ENCODE assay signal across 8 cellular contexts in genomic region chr7:95772298-95772770, GRCh38. TPM values are rescaled to one million over a fixed set of nuclear protein-coding genes. Genes with fewer than 3 reads are reported as not detected.
DNase-seq lines count a peak whose midpoint lies in the region; ATAC-seq and TF ChIP-seq lines count a peak whose summit lies in the region.

Gene DYNC1I1, plus strand, starts transcription at chr7:95772554. Its CDS starts 32,176 bp downstream, at chr7:95804730.

- no peaks in the 10 kb centered on the region for H3K27me3 ChIP-seq in uterus

- no peaks in the 10 kb centered on the region for H3K9me3 ChIP-seq in uterus

- no peaks in the 10 kb centered on the region for H3K36me3 ChIP-seq in uterus

- no peak for TF ChIP-seq CTCF in uterus (IDR thresholded peaks at IDR 0.05)

- intact Hi-C loops in head of caudate nucleus (cut with DNase I) (no loop called here), uterus (cut with DNase I; ENCODE audit: low total_unique reads) (no loop called here)

- H3K4me1 ChIP-seq in uterus, result no peaks in the 10 kb centered on the region

- peak; percentile 75 for DNase-seq in COLO829 (ENCODE audit: low spot score)
- peak; percentile 19 for DNase-seq in NCI-H524 treated with DMSO at 0.1 percent for 48 hours (lab: John Stamatoyannopoulos, UW)
- peak; percentile 12 for DNase-seq in activated naive CD4-positive, alpha-beta T cell treated with anti-CD3 and anti-CD28 coated beads, Interleukin-2, amount 50 U/mL, for 16 hours
- DNase-seq in head of caudate nucleus, result peak; percentile 53 to 92 (median 84)
- DNase-seq in nucleus accumbens (lab: John Stamatoyannopoulos, UW), result peak in 52 of 56 donors; percentile 13 to 82 (median 60)
- DNase-seq in uterus, result peak; percentile 27 to 63

- peak; percentile 92 for ATAC-seq in GM19397 (IDR thresholded peaks at IDR 0.05; ENCODE audit: unreplicated experiment)
- ATAC-seq in HG03378 (IDR thresholded peaks at IDR 0.05; ENCODE audit: unreplicated experiment), result peak; percentile 73

- peak within 1 kb of the TSS; percentile 55 to 62 for H3K4me3 ChIP-seq in uterus

- H3K27ac ChIP-seq in uterus, result no peak within 1 kb of the TSS

- TF ChIP-seq POLR2A in uterus (IDR thresholded peaks at IDR 0.05), result no peak

RNA-seq across cellular contexts. Expression of gene DYNC1I1, which starts in this region (rescaled TPM):
- 10 to 100 TPM in 2 of 4 donors, 1 to 10 TPM in 2; 1.9 to 17.9 (median 8.7) TPM for total RNA-seq in uterus

Comparison
In these comparisons a context has a peak if more than half of its experiments do, and no peak if none do; other contexts are left out.
1. DNase-seq: peak in every context shown above with its lines; median percentile 84 in head of caudate nucleus; 75 in COLO829; 60 in nucleus accumbens; 45 in uterus; 19 in NCI-H524 treated with DMSO at 0.1 percent for 48 hours; 12 in activated naive CD4-positive, alpha-beta T cell treated with anti-CD3 and anti-CD28 coated beads, Interleukin-2, amount 50 U/mL, for 16 hours.